8 cellular contexts compared by ENCODE assay signal in genomic region chr18:48538531-48539405, GRCh38. TPM values are rescaled to one million over a fixed set of nuclear protein-coding genes. Genes with fewer than 3 reads are reported as not detected.
DNase-seq lines count a peak whose midpoint lies in the region; ATAC-seq and TF ChIP-seq lines count a peak whose summit lies in the region.

CTIF (plus strand) TSS chr18:48539031; CDS start chr18:48619566, 80,535 bp downstream.

- no peaks in the 10 kb centered on the region for H3K9me3 Mint-ChIP-seq in activated naive CD8-positive, alpha-beta T cell treated with anti-CD3 and anti-CD28 coated beads, Interleukin-2, amount 10 ng/mL, durations not matched to agents 7 days and 5 days
- H3K9me3 Mint-ChIP-seq in glutamatergic neuron (ENCODE audit: unreplicated experiment) = peaks cover 15% of the 10 kb centered on the region

- peak within 1 kb of the TSS; percentile 90 for H3K4me3 Mint-ChIP-seq in activated naive CD8-positive, alpha-beta T cell treated with anti-CD3 and anti-CD28 coated beads, Interleukin-2, amount 10 ng/mL, durations not matched to agents 7 days and 5 days
- peak within 1 kb of the TSS; percentile 90 for H3K4me3 Mint-ChIP-seq in glutamatergic neuron (ENCODE audit: unreplicated experiment)

- POLR2A ChIA-PET in activated naive CD8-positive, alpha-beta T cell treated with anti-CD3 and anti-CD28 coated beads, Interleukin-2, amount 10 ng/mL, durations not matched to agents 7 days and 5 days (lab: Charles Lee) = no interaction called here

- TF ChIP-seq CTCF in HFF-Myc (IDR thresholded peaks at IDR 0.05; ENCODE audit: low read depth, low read length, missing control alignments) (no peak), glutamatergic neuron (IDR thresholded peaks at IDR 0.05; ENCODE audit: partially characterized antibody, unreplicated experiment) (no peak), thyroid gland (IDR thresholded peaks at IDR 0.05) (no peak)

- peak within 1 kb of the TSS; percentile 63 to 85 (median 85) for H3K27ac ChIP-seq in thyroid gland

- H3K27me3 Mint-ChIP-seq in activated naive CD8-positive, alpha-beta T cell treated with anti-CD3 and anti-CD28 coated beads, Interleukin-2, amount 10 ng/mL, durations not matched to agents 7 days and 5 days = peaks cover 21% of the 10 kb centered on the region
- H3K27me3 Mint-ChIP-seq in glutamatergic neuron (ENCODE audit: unreplicated experiment) = peaks cover 9% of the 10 kb centered on the region

- DNase-seq in GM04504 (ENCODE audit: low read depth) (peak; percentile 92), HFF-Myc (ENCODE audit: extremely low read depth, low read depth) (peak; percentile 89), NAMALWA (ENCODE audit: low spot score) (peak; percentile 67), SK-N-DZ (ENCODE audit: low spot score) (peak; percentile 96), glutamatergic neuron (peak; percentile 98), occipital lobe (lab: John Stamatoyannopoulos, UW) (peak; percentile 94), thyroid gland (peak; percentile 95 to 98)
- peak; percentile 62 for DNase-seq in activated naive CD8-positive, alpha-beta T cell treated with anti-CD3 and anti-CD28 coated beads, Interleukin-2, amount 10 ng/mL, durations not matched to agents 7 days and 5 days

- no peaks in the 10 kb centered on the region for H3K9me3 ChIP-seq in thyroid gland

- peaks cover 17% of the 10 kb centered on the region for H3K4me1 Mint-ChIP-seq in activated naive CD8-positive, alpha-beta T cell treated with anti-CD3 and anti-CD28 coated beads, Interleukin-2, amount 10 ng/mL, durations not matched to agents 7 days and 5 days
- H3K4me1 Mint-ChIP-seq in glutamatergic neuron (ENCODE audit: low read depth, unreplicated experiment) = peaks cover 20% of the 10 kb centered on the region

- H3K36me3 ChIP-seq in thyroid gland = no peaks in the 10 kb centered on the region

- no peak within 1 kb of the TSS for H3K27ac Mint-ChIP-seq in activated naive CD8-positive, alpha-beta T cell treated with anti-CD3 and anti-CD28 coated beads, Interleukin-2, amount 10 ng/mL, durations not matched to agents 7 days and 5 days
- H3K27ac Mint-ChIP-seq in glutamatergic neuron (ENCODE audit: unreplicated experiment) = peak within 1 kb of the TSS; percentile 92

- 1 to 3% methylated on average over 41 to 49 of the region's 54 CpGs for WGBS in thyroid gland, 2 donors

- intact Hi-C loops in thyroid gland (cut with DNase I) = no loop called here

- no peaks in the 10 kb centered on the region for H3K27me3 ChIP-seq in thyroid gland

- TF ChIP-seq POLR2A in thyroid gland (IDR thresholded peaks at IDR 0.05) = peak in 1 of 2 donors; percentile 64

- H3K36me3 Mint-ChIP-seq in activated naive CD8-positive, alpha-beta T cell treated with anti-CD3 and anti-CD28 coated beads, Interleukin-2, amount 10 ng/mL, durations not matched to agents 7 days and 5 days = no peaks in the 10 kb centered on the region
- H3K36me3 Mint-ChIP-seq in glutamatergic neuron (ENCODE audit: unreplicated experiment) = no peaks in the 10 kb centered on the region

- H3K4me1 ChIP-seq in thyroid gland = peaks cover 9 to 12% of the 10 kb centered on the region in 2 donors

- H3K4me3 ChIP-seq in HFF-Myc (replicated peaks; ENCODE audit: low read depth, low read length) = peak within 1 kb of the TSS; percentile 72
- H3K4me3 ChIP-seq in thyroid gland (replicated peaks in 1 of 3) = peak within 1 kb of the TSS; percentile 66 to 90 (median 76)

- ATAC-seq in activated naive CD8-positive, alpha-beta T cell treated with anti-CD3 and anti-CD28 coated beads, Interleukin-2, amount 10 ng/mL, durations not matched to agents 7 days and 5 days (ENCODE audit: low read depth) = peak; percentile 77

RNA-seq across cellular contexts. Expression of gene CTIF, which starts in this region (rescaled TPM):
- polyA plus RNA-seq in SK-N-DZ (2014; cell fraction: cytosol; rRNA removed) = 17.9 and 18.4 TPM in 2 replicates
- polyA plus RNA-seq in SK-N-DZ (2014; cell fraction: nucleus; rRNA removed) = 83.4 and 96.8 TPM in 2 replicates
- total RNA-seq in activated naive CD8-positive, alpha-beta T cell treated with anti-CD3 and anti-CD28 coated beads, Interleukin-2, amount 10 ng/mL, durations not matched to agents 7 days and 5 days = 1 to 10 TPM; 2.4 to 3.0 TPM
- total RNA-seq in glutamatergic neuron (ENCODE audit: unreplicated experiment) = 137 TPM
- total RNA-seq in occipital lobe = 55.1 TPM
- total RNA-seq in thyroid gland = 10 to 100 TPM; 18.7 to 29.8 (median 23.6) TPM

Comparison
In these comparisons a context has a peak if more than half of its experiments do, and no peak if none do; other contexts are left out.
1. Peak in every context shown above with its lines: DNase-seq, ATAC-seq, H3K4me3 ChIP-seq and H3K27ac ChIP-seq.
2. RNA of gene CTIF (total RNA-seq): 137 TPM in glutamatergic neuron (single experiment), 55.1 TPM in occipital lobe (single experiment) and 18.7 to 29.8 TPM in thyroid gland; 2.4 to 3.0 TPM in activated naive CD8-positive, alpha-beta T cell treated with anti-CD3 and anti-CD28 coated beads, Interleukin-2, amount 10 ng/mL, durations not matched to agents 7 days and 5 days; every median in the first group is over 4 times any median in the second.